ENCODE assay signal across 9 cellular contexts in the genomic region with DNA sequence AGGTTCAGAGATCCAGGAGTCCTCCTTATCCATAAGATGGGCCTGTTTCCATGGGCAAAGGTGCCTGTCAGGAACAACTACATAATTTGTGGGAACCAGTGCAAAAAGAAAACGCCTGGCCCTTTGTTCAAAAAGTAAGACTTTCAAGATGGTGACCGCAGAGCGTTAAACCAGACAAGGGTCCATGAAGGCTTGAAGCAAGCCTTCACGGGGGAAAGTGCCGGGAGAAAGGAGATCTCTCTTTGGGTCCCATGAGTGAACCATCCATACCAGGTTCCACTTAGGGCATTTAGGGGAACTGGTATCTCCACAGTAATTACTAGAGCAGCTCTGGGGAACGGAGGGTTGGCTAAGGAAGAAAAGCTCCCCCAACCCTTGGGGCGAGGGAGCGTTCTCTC. TPM values are rescaled to one million over a fixed set of nuclear protein-coding genes. Genes with fewer than 3 reads are reported as not detected.
A peak's percentile ranks its signal among the peaks of the same experiment; 100 is the strongest.
DNase-seq lines count a peak whose midpoint lies in the region; ATAC-seq, FAIRE-seq and TF ChIP-seq lines count a peak whose summit lies in the region.
"Had no signal": no experiment of that assay in that cellular context is flagged by ENCODE, and none has a peak within 500 bp of the region (broad histone marks: within the 10 kb centered on the region; RNA-seq: fewer than 3 reads in every experiment).

No MANE protein-coding gene starts in this region.

- H3K4me2 ChIP-seq in mammary epithelial cell (ENCODE audit: insufficient read depth, low read depth, low read length): no peak overlapping the region
- peak overlapping the region; percentile 91 for H3K4me2 ChIP-seq in GM12878 (ENCODE audit: control insufficient read depth, insufficient read depth)
- no peak overlapping the region for H3K4me2 ChIP-seq in mesenchymal stem cell (ENCODE audit: low read length, poor library complexity, severe bottlenecking)

- H3K4me3 ChIP-seq in mammary epithelial cell (replicated peaks in 1 of 3; ENCODE audit: insufficient read depth in 1 of 3, low read depth in 2 of 3, low read length in 3 of 3) (no peak overlapping the region), GM12878 (peak overlapping the region; percentile 72), mesenchymal stem cell (ENCODE audit: insufficient read depth in 1 of 2, low read depth in 1 of 2, low read length in 2 of 2) (peak overlapping the region in 1 of 2 experiments; percentile 81)

- H3K4me3 Mint-ChIP-seq in MCF 10A (ENCODE audit: unreplicated experiment) (peak overlapping the region; percentile 72), type B pancreatic cell (peak overlapping the region; percentile 76)

- BruUV-seq in MCF 10A (replicated peaks; lab: Mats Ljungman, UMichigan) (no TSS peak), mammary epithelial cell (replicated peaks; lab: Mats Ljungman, UMichigan) (no TSS peak), GM12878 (replicated peaks; lab: Mats Ljungman, UMichigan) (TSS peak; percentile 81)

- H3K27me3 ChIP-seq in mammary epithelial cell (ENCODE audit: insufficient read depth, low read length) (no peaks in the 10 kb centered on the region), GM12878 (replicated peaks in 1 of 2; ENCODE audit: control insufficient read depth in 2 of 2, insufficient read depth in 2 of 2, low read length in 1 of 2) (no peaks in the 10 kb centered on the region), mesenchymal stem cell (ENCODE audit: control insufficient read depth in 1 of 2, insufficient read depth in 1 of 2, low read length in 2 of 2) (peaks cover 0 to 58% of the 10 kb centered on the region in 2 experiments)

- POLR2A ChIA-PET in MCF 10A (lab: Yijun Ruan, JAX) (interaction anchor here (0.9 to 1.8 kb wide), 9 partner anchors 9 to 402 kb away, joined by 3 to 8 read pairs (median 4); a partner anchor contains a TSS), GM12878 (lab: Charles Lee) (interaction anchor here (0.6 to 4.8 kb wide), 17 partner anchors 9 to 129 kb away, joined by 3 to 60 read pairs (median 4); a partner anchor contains a TSS)

- RAD21 ChIA-PET in GM12878 (lab: Charles Lee; ENCODE audit: unreplicated experiment): interaction anchor here (1.0 to 4.8 kb wide), 18 partner anchors 10 to 157 kb away, joined by 3 to 69 read pairs (median 5); a partner anchor contains a TSS

- dilution Hi-C loops in mammary epithelial cell (cut with HindIII; ENCODE audit: low sequenced_read_pairs): no loop called here

- H3K4me1 ChIP-seq in mammary epithelial cell (ENCODE audit: insufficient read depth, low read length): peaks cover 43% of the 10 kb centered on the region
- peaks cover 41% of the 10 kb centered on the region for H3K4me1 ChIP-seq in GM12878 (ENCODE audit: control insufficient read depth, insufficient read depth, low read length)
- peaks cover 21% of the 10 kb centered on the region for H3K4me1 ChIP-seq in mesenchymal stem cell (ENCODE audit: control insufficient read depth, insufficient read depth, low read depth, low read length)

- no peak overlapping the region for H3K14ac ChIP-seq in mesenchymal stem cell (ENCODE audit: low read length in 2 of 2)

- DNase-seq in MCF 10A (ENCODE audit: unreplicated experiment): no peak
- DNase-seq in mammary epithelial cell: no peak
- DNase-seq in GM12878 (ENCODE audit: low read depth, low spot score): no peak
- no peak for DNase-seq in mesenchymal stem cell
- no peak for DNase-seq in type B pancreatic cell (ENCODE audit: extremely low spot score, unreplicated experiment)
- DNase-seq in NCI-H1436 treated with DMSO at 0.1 percent for 48 hours (lab: John Stamatoyannopoulos, UW): no peak
- DNase-seq in COLO829 (ENCODE audit: low spot score): no peak

- no peaks in the 10 kb centered on the region for H3K36me3 ChIP-seq in mammary epithelial cell (ENCODE audit: insufficient read depth, low read length)
- H3K36me3 ChIP-seq in GM12878 (ENCODE audit: control insufficient read depth in 2 of 2, insufficient read depth in 2 of 2, low read length in 1 of 2): no peaks in the 10 kb centered on the region
- no peaks in the 10 kb centered on the region for H3K36me3 ChIP-seq in mesenchymal stem cell (ENCODE audit: control insufficient read depth in 1 of 2, insufficient read depth in 2 of 2, low read depth in 1 of 2, low read length in 2 of 2)

- H2AFZ ChIP-seq in mammary epithelial cell (ENCODE audit: low read depth, low read length): no peak overlapping the region
- H2AFZ ChIP-seq in GM12878 (ENCODE audit: control insufficient read depth, low read depth, low read length): no peak overlapping the region
- H2AFZ ChIP-seq in mesenchymal stem cell (ENCODE audit: low read depth, low read length): no peak overlapping the region

- H2AK5ac ChIP-seq in mesenchymal stem cell (ENCODE audit: low read length, severe bottlenecking): no peak overlapping the region

- FAIRE-seq in GM12878 (lab: Jason Lieb, UNC): no peak
- FAIRE-seq: endothelial cell of umbilical vein had no signal

- H3K27me3 Mint-ChIP-seq in MCF 10A (ENCODE audit: insufficient read depth, unreplicated experiment): no peaks in the 10 kb centered on the region
- H3K27me3 Mint-ChIP-seq in type B pancreatic cell: peaks cover 93% of the 10 kb centered on the region

- H3K79me2 ChIP-seq in mammary epithelial cell (ENCODE audit: insufficient read depth, low read length): peaks cover 3% of the 10 kb centered on the region
- H3K79me2 ChIP-seq in GM12878 (ENCODE audit: control insufficient read depth, insufficient read depth, low read length): no peaks in the 10 kb centered on the region

- H3K9me3 ChIP-seq in mammary epithelial cell (replicated peaks; ENCODE audit: insufficient read depth, low read length): no peaks in the 10 kb centered on the region
- no peaks in the 10 kb centered on the region for H3K9me3 ChIP-seq in GM12878 (replicated peaks; ENCODE audit: control insufficient read depth, insufficient read depth, low read length)
- no peaks in the 10 kb centered on the region for H3K9me3 ChIP-seq in mesenchymal stem cell (ENCODE audit: control insufficient read depth, low read length)

- H2BK5ac ChIP-seq in mesenchymal stem cell (ENCODE audit: low read depth, low read length, poor library complexity, severe bottlenecking): no peak overlapping the region

- TF ChIP-seq CTCF in MCF 10A (IDR thresholded peaks at IDR 0.05; ENCODE audit: unreplicated experiment): no peak
- TF ChIP-seq CTCF in mammary epithelial cell (conservative IDR thresholded peaks at IDR 0.05 in 1 of 2, IDR thresholded peaks at IDR 0.05 in 1 of 2; ENCODE audit: extremely low read depth in 1 of 2, insufficient read depth in 1 of 2, low read depth in 1 of 2, low read length in 2 of 2): no peak
- TF ChIP-seq CTCF in GM12878 (IDR thresholded peaks at IDR 0.05 in 2 of 3, conservative IDR thresholded peaks at IDR 0.05 in 1 of 3; ENCODE audit: control insufficient read depth in 2 of 3, extremely low read depth in 1 of 3, insufficient read depth in 1 of 3, low read depth in 3 of 3, low read length in 3 of 3): no peak
- TF ChIP-seq CTCF in type B pancreatic cell (conservative IDR thresholded peaks at IDR 0.05): no peak

- H3K9me3 Mint-ChIP-seq in MCF 10A (ENCODE audit: unreplicated experiment) (no peaks in the 10 kb centered on the region), type B pancreatic cell (no peaks in the 10 kb centered on the region)

- no peak overlapping the region for H2BK120ac ChIP-seq in mesenchymal stem cell (ENCODE audit: low read depth, low read length)

- H3K36me3 Mint-ChIP-seq in MCF 10A (ENCODE audit: insufficient read depth, unreplicated experiment): peaks cover 9% of the 10 kb centered on the region
- no peaks in the 10 kb centered on the region for H3K36me3 Mint-ChIP-seq in type B pancreatic cell

- H2BK12ac ChIP-seq in mesenchymal stem cell (ENCODE audit: low read length in 2 of 2): no peak overlapping the region

- CTCF ChIA-PET in MCF 10A (lab: Yijun Ruan, JAX): interaction anchor here (0.6 to 21.4 kb wide), 30 partner anchors 9 to 476 kb away, joined by 3 to 851 read pairs (median 4); no protein-coding TSS in a partner anchor
- CTCF ChIA-PET in mammary epithelial cell (lab: Charles Lee; ENCODE audit: low non-redundant PET): interaction anchor here (0.6 kb wide), 1 partner anchor 77 kb away, joined by 6 read pairs; no protein-coding TSS in a partner anchor
- CTCF ChIA-PET in GM12878 (lab: Yijun Ruan, JAX): interaction anchor here (0.7 to 5.1 kb wide), 27 partner anchors 10 to 324 kb away, joined by 3 to 62 read pairs (median 5); a partner anchor contains a TSS

- in situ Hi-C loops in mammary epithelial cell (cut with MboI; ENCODE audit: low sequenced_read_pairs in 2 of 2): no loop called here
- in situ Hi-C loops in GM12878 (cut with MboI): no loop called here

- H3K18ac ChIP-seq in mesenchymal stem cell (ENCODE audit: low read depth in 1 of 2, low read length in 2 of 2): peak overlapping the region in 1 of 2 experiments; percentile 46

- ATAC-seq in GM12878 (peak; percentile 1; the same call in 2 of the 3 replicates), HG03039 (IDR thresholded peaks at IDR 0.05; ENCODE audit: unreplicated experiment) (no peak)

- SMC1A ChIA-PET in GM12878 (lab: Charles Lee; ENCODE audit: uncharacterized antibody, unreplicated experiment): interaction anchor here (0.6 to 5.6 kb wide), 20 partner anchors 10 to 141 kb away, joined by 3 to 61 read pairs (median 6); a partner anchor contains a TSS

- H3K4me1 Mint-ChIP-seq in MCF 10A (ENCODE audit: insufficient read depth, unreplicated experiment) (peaks cover 63% of the 10 kb centered on the region), type B pancreatic cell (ENCODE audit: unreplicated experiment) (peaks cover 17% of the 10 kb centered on the region)

- no peaks in the 10 kb centered on the region for H4K20me1 ChIP-seq in mammary epithelial cell (ENCODE audit: insufficient read depth, low read length)
- H4K20me1 ChIP-seq in GM12878 (ENCODE audit: control insufficient read depth, insufficient read depth): no peaks in the 10 kb centered on the region

- 81% methylated on average over 5 of the region's 8 CpGs for WGBS in mammary epithelial cell (ENCODE audit: low coverage, missing lambda C conversion rate)
- 42% methylated on average over 8 of the region's 8 CpGs for WGBS in GM12878 (ENCODE audit: insufficient coverage, insufficient replicate concordance, low lambda C conversion rate, missing lambda C conversion rate)
- WGBS in mesenchymal stem cell: 85% methylated on average over 8 of the region's 8 CpGs

- H3K27ac Mint-ChIP-seq in MCF 10A (ENCODE audit: low read depth, unreplicated experiment): no peak overlapping the region
- H3K27ac Mint-ChIP-seq in type B pancreatic cell: no peak overlapping the region

- no peak overlapping the region for H4K8ac ChIP-seq in mesenchymal stem cell (ENCODE audit: low read length)

- H3K79me1 ChIP-seq in mesenchymal stem cell (replicated peaks; ENCODE audit: low read length, poor library complexity, severe bottlenecking): no peaks in the 10 kb centered on the region

- H2BK15ac ChIP-seq in mesenchymal stem cell (ENCODE audit: low read depth, poor library complexity, severe bottlenecking): no peak overlapping the region

- TF ChIP-seq EP300 in GM12878 (IDR thresholded peaks at IDR 0.05; ENCODE audit: borderline replicate concordance in 1 of 2, control insufficient read depth in 1 of 2, low read depth in 2 of 2, low read length in 2 of 2): no peak

- no peak overlapping the region for H3K27ac ChIP-seq in mammary epithelial cell (ENCODE audit: insufficient read depth, low read depth, low read length)
- H3K27ac ChIP-seq in GM12878 (ENCODE audit: control insufficient read depth, insufficient read depth): peak overlapping the region; percentile 9; the same call in 1 of the 2 replicates
- H3K27ac ChIP-seq in mesenchymal stem cell (ENCODE audit: low read length, poor library complexity, severe bottlenecking): no peak overlapping the region

- no peak overlapping the region for H3K23ac ChIP-seq in mesenchymal stem cell (ENCODE audit: low read length in 2 of 2)

- no peak for TF ChIP-seq POLR2A in GM12878 (IDR thresholded peaks at IDR 0.05; ENCODE audit: low read depth, low read length)

- intact Hi-C loops in MCF 10A (cut with micrococcal nuclease): loop anchor here (1.0 to 10.0 kb wide), 3 partner anchors 38 to 298 kb away; no protein-coding TSS in a partner anchor
- intact Hi-C loops in mammary epithelial cell (cut with micrococcal nuclease): loop anchor here (1.0 kb wide), 2 partner anchors 39 to 77 kb away; no protein-coding TSS in a partner anchor
- intact Hi-C loops in GM12878 (cut with micrococcal nuclease; ENCODE audit: unreplicated experiment): loop anchor here (10.0 kb wide), 1 partner anchor 408 kb away; no protein-coding TSS in a partner anchor

- H3K4ac ChIP-seq in mesenchymal stem cell (ENCODE audit: low read depth in 1 of 2, low read length in 2 of 2): no peak overlapping the region

- H4K91ac ChIP-seq in mesenchymal stem cell (ENCODE audit: low read length): no peak overlapping the region

- TF ChIP-seq RAD21 in GM12878 (IDR thresholded peaks at IDR 0.05; ENCODE audit: insufficient read depth, low read depth, low read length): no peak

- H3K9ac ChIP-seq in mammary epithelial cell (ENCODE audit: insufficient read depth, low read length): no peak overlapping the region
- 0 out of 2 replicates have a peak overlapping the region, but pooled peaks have one; percentile 16 for H3K9ac ChIP-seq in GM12878 (ENCODE audit: control insufficient read depth, insufficient read depth, low read length)
- peak overlapping the region; percentile 74 for H3K9ac ChIP-seq in mesenchymal stem cell (ENCODE audit: low read length)

RNA-seq across cellular contexts. Expression of a gene that starts 0.9 kb away (rescaled TPM):
- total RNA-seq in MCF 10A (2022) (8.3 and 9.6 TPM in 2 replicates), mammary epithelial cell (1 to 10 TPM; 3.5 to 6.7 TPM), GM12878 (2014; rRNA removed) (64.1 and 68.2 TPM in 2 replicates), GM12878 (2014; rRNA removed; fragmentation: Illumina TruSeq; extraction: Trizol) (48.5 and 49.2 TPM in 2 replicates), GM12878 (2021) (82.5 and 85.6 TPM in 2 replicates), type B pancreatic cell (ENCODE audit: low replicate concordance) (3.8 and 5.9 TPM in 2 replicates)
- polyA plus RNA-seq in mammary epithelial cell (1.8 TPM), GM12878 (2011; rRNA removed) (61.4 and 77.1 TPM in 2 replicates), GM12878 (2014; fragmentation: Illumina TruSeq; extraction: Trizol) (79.7 and 89.6 TPM in 2 replicates), GM12878 (2014; fragmentation: Nextera tagmentation; extraction: Ambion mirVana) (10 to 100 TPM; 14.0 to 25.4 TPM), GM12878 (2014; rRNA removed) (71.3 and 74.2 TPM in 2 replicates), GM12878 (2016; fragmentation: Nextera tagmentation; extraction: Ambion mirVana) (10 to 100 TPM; 63.2 to 69.5 TPM)
- 3.4 TPM for polyA minus RNA-seq in mammary epithelial cell
- 56.7 and 60.6 TPM in 2 replicates for total RNA-seq in GM12878 (2013; cell fraction: nucleolus; rRNA removed)
- 30.6 TPM for polyA plus RNA-seq in GM12878 (2011; ENCODE audit: low read depth)
- 82.5 and 102 TPM in 2 replicates for polyA plus RNA-seq in GM12878 (2011; cell fraction: cytosol; rRNA removed)
- polyA plus RNA-seq in GM12878 (2011; cell fraction: nucleus; rRNA removed): 114 and 118 TPM in 2 replicates
- 45.3 and 54.0 TPM in 2 replicates for polyA plus RNA-seq in GM12878 (2012)
- polyA minus RNA-seq in GM12878 (2011; rRNA and poly(A)+ RNA removed): 118 and 125 TPM in 2 replicates
- polyA minus RNA-seq in GM12878 (2011; cell fraction: cytosol; rRNA and poly(A)+ RNA removed): 40.6 and 42.9 TPM in 2 replicates
- polyA minus RNA-seq in GM12878 (2011; cell fraction: nucleus; rRNA and poly(A)+ RNA removed): 46.9 and 71.1 TPM in 2 replicates
- 0.93 TPM for polyA plus RNA-seq in mesenchymal stem cell (2013, experiment 1 of 2)
- polyA plus RNA-seq in mesenchymal stem cell (2013, experiment 2 of 2): 1.2 TPM

RNA-seq across cellular contexts. Expression of a gene that starts 36.1 kb away (rescaled TPM):
- 7.1 and 12.1 TPM in 2 replicates for total RNA-seq in MCF 10A (2022)
- 10 to 100 TPM in 1 of 2 donors, 1 to 10 TPM in 1; 9.2 to 11.6 TPM for total RNA-seq in mammary epithelial cell
- polyA plus RNA-seq in mammary epithelial cell: 6.7 TPM
- polyA minus RNA-seq in mammary epithelial cell: 5.5 TPM
- 116 and 132 TPM in 2 replicates for total RNA-seq in GM12878 (2013; cell fraction: nucleolus; rRNA removed)
- total RNA-seq in GM12878 (2014; rRNA removed): 23.5 and 23.9 TPM in 2 replicates
- 14.6 and 17.1 TPM in 2 replicates for total RNA-seq in GM12878 (2014; rRNA removed; fragmentation: Illumina TruSeq; extraction: Trizol)
- 30.0 and 33.4 TPM in 2 replicates for total RNA-seq in GM12878 (2021)
- polyA plus RNA-seq in GM12878 (2011; ENCODE audit: low read depth): 7.9 TPM
- polyA plus RNA-seq in GM12878 (2011; rRNA removed): 19.7 and 35.1 TPM in 2 replicates
- polyA plus RNA-seq in GM12878 (2011; cell fraction: cytosol; rRNA removed): 31.4 and 42.1 TPM in 2 replicates
- 133 and 147 TPM in 2 replicates for polyA plus RNA-seq in GM12878 (2011; cell fraction: nucleus; rRNA removed)
- polyA plus RNA-seq in GM12878 (2012): 13.0 and 14.1 TPM in 2 replicates
- 6.7 and 17.0 TPM in 2 replicates for polyA plus RNA-seq in GM12878 (2014; fragmentation: Illumina TruSeq; extraction: Trizol)
- polyA plus RNA-seq in GM12878 (2014; fragmentation: Nextera tagmentation; extraction: Ambion mirVana): 10 to 100 TPM; 12.8 to 19.2 TPM
- 23.0 and 25.8 TPM in 2 replicates for polyA plus RNA-seq in GM12878 (2014; rRNA removed)
- 10 to 100 TPM; 23.1 to 24.7 TPM for polyA plus RNA-seq in GM12878 (2016; fragmentation: Nextera tagmentation; extraction: Ambion mirVana)
- polyA minus RNA-seq in GM12878 (2011; rRNA and poly(A)+ RNA removed): 45.0 and 70.6 TPM in 2 replicates
- polyA minus RNA-seq in GM12878 (2011; cell fraction: cytosol; rRNA and poly(A)+ RNA removed): 13.2 and 14.0 TPM in 2 replicates
- 62.1 and 104 TPM in 2 replicates for polyA minus RNA-seq in GM12878 (2011; cell fraction: nucleus; rRNA and poly(A)+ RNA removed)
- polyA plus RNA-seq in mesenchymal stem cell (2013, experiment 1 of 2): 15.5 TPM
- polyA plus RNA-seq in mesenchymal stem cell (2013, experiment 2 of 2): 15.3 TPM
- total RNA-seq in type B pancreatic cell (ENCODE audit: low replicate concordance): 10.7 and 13.4 TPM in 2 replicates
